In the genomic region with DNA sequence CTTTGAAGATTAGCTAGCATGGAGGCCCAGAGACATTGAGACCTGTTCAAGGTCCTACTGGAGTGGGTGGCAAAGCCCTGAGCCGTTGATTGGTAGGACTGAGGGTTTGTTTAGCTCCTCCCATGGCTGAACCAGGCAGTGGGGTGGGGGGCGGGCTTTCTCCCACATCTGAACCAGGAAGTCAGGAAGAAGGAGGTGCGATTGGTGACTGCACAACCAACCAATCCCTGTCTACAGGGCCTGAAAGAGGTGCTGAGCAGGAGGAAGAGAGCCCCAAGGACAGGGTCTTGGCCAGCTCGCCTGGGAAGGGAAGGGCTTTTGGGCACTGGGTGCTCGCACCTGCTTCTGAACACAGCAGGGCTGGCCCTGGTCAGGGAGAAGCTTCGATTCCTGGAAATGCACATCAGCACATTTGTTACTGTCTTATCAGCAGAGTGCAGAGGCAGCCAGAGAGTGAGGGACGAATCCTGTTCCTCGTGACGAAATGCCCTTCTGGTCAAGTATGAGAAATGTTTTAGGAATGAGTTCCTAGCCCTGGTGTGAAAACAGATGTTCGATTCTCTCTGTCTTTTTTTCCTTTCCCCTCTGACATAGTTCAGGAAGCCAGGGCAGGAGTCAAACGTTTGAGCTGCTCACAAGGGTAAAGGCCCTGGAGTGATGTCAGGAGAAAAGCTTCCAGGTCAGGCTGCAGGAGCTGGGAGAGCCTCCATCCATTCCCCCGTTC, we compare ENCODE assay signal across 11 cellular contexts.
DNase-seq lines count a peak whose midpoint lies in the region; ATAC-seq and TF ChIP-seq lines count a peak whose summit lies in the region.
"Had no signal": no experiment of that assay in that cellular context is flagged by ENCODE, and none has a peak within 500 bp of the region (broad histone marks: within the 10 kb centered on the region; RNA-seq: fewer than 3 reads in every experiment).

No MANE protein-coding gene starts in this region.

- H3K27ac Mint-ChIP-seq in activated naive CD8-positive, alpha-beta T cell treated with anti-CD3 and anti-CD28 coated beads, Interleukin-2, amount 50 U/mL, for 24 hours = no peak overlapping the region
- H3K27ac Mint-ChIP-seq: activated naive CD4-positive, alpha-beta T cell treated with anti-CD3 and anti-CD28 coated beads, Interleukin-2, amount 50 U/mL, for 24 hours; T-helper 2 cell treated with Interferon-gamma antibody and Interleukin-4, amounts not matched to agents 5 μg/mL and 100 μg/mL, for 36 hours had no signal

- H3K4me1 Mint-ChIP-seq in activated naive CD8-positive, alpha-beta T cell treated with anti-CD3 and anti-CD28 coated beads, Interleukin-2, amount 50 U/mL, for 24 hours = no peaks in the 10 kb centered on the region
- H3K4me1 Mint-ChIP-seq: activated naive CD4-positive, alpha-beta T cell treated with anti-CD3 and anti-CD28 coated beads, Interleukin-2, amount 50 U/mL, for 24 hours had no signal

- POLR2A ChIA-PET in BJ (lab: Charles Lee) = interaction anchor here (0.6 kb wide), 1 partner anchor 29 kb away, joined by 3 read pairs; no protein-coding TSS in a partner anchor

- no peaks in the 10 kb centered on the region for H3K36me3 ChIP-seq in BJ (ENCODE audit: control insufficient read depth, insufficient read depth, low read length)
- H3K36me3 ChIP-seq: tibial nerve had no signal

- H3K9me3 Mint-ChIP-seq in activated naive CD8-positive, alpha-beta T cell treated with anti-CD3 and anti-CD28 coated beads, Interleukin-2, amount 50 U/mL, for 24 hours = peaks cover 3% of the 10 kb centered on the region
- H3K9me3 Mint-ChIP-seq: T-helper 2 cell treated with Interferon-gamma antibody and Interleukin-4, amounts not matched to agents 5 μg/mL and 100 μg/mL, for 36 hours had no signal

- CTCF ChIA-PET in BJ (lab: Yijun Ruan, JAX) = interaction anchor here (0.6 to 1.2 kb wide), 3 partner anchors 14 to 302 kb away, joined by 3 to 4 read pairs (median 3); no protein-coding TSS in a partner anchor

- H3K4me3 ChIP-seq in BJ (ENCODE audit: low read depth, low read length) = no peak overlapping the region
- H3K4me3 ChIP-seq: tibial nerve had no signal

- H3K27me3 Mint-ChIP-seq in activated naive CD8-positive, alpha-beta T cell treated with anti-CD3 and anti-CD28 coated beads, Interleukin-2, amount 50 U/mL, for 24 hours = no peaks in the 10 kb centered on the region
- H3K27me3 Mint-ChIP-seq: activated naive CD4-positive, alpha-beta T cell treated with anti-CD3 and anti-CD28 coated beads, Interleukin-2, amount 50 U/mL, for 24 hours had no signal

- H3K27me3 ChIP-seq in BJ (ENCODE audit: control insufficient read depth, insufficient read depth, low read length) = peaks cover 2% of the 10 kb centered on the region; the same call in 1 of the 2 replicates
- H3K27me3 ChIP-seq: tibial nerve had no signal

- H3K4me3 Mint-ChIP-seq in activated naive CD8-positive, alpha-beta T cell treated with anti-CD3 and anti-CD28 coated beads, Interleukin-2, amount 50 U/mL, for 24 hours = no peak overlapping the region
- H3K4me3 Mint-ChIP-seq: activated naive CD4-positive, alpha-beta T cell treated with anti-CD3 and anti-CD28 coated beads, Interleukin-2, amount 50 U/mL, for 24 hours; T-helper 2 cell treated with Interferon-gamma antibody and Interleukin-4, amounts not matched to agents 5 μg/mL and 100 μg/mL, for 36 hours had no signal

- TF ChIP-seq CTCF in BJ (IDR thresholded peaks at IDR 0.05; ENCODE audit: insufficient read depth, low read depth, low read length) = no peak

- no peaks in the 10 kb centered on the region for H3K36me3 Mint-ChIP-seq in activated naive CD8-positive, alpha-beta T cell treated with anti-CD3 and anti-CD28 coated beads, Interleukin-2, amount 50 U/mL, for 24 hours (ENCODE audit: low read depth)
- H3K36me3 Mint-ChIP-seq: activated naive CD4-positive, alpha-beta T cell treated with anti-CD3 and anti-CD28 coated beads, Interleukin-2, amount 50 U/mL, for 24 hours had no signal

- ATAC-seq in activated naive CD8-positive, alpha-beta T cell treated with anti-CD3 and anti-CD28 coated beads, Interleukin-2, amount 50 U/mL, for 24 hours = no peak
- ATAC-seq in GM18517 (IDR thresholded peaks at IDR 0.05; ENCODE audit: unreplicated experiment) = no peak

- peak; percentile 63 for DNase-seq in BJ (ENCODE audit: low read depth)
- peak; percentile 5 for DNase-seq in NCI-H460 (ENCODE audit: extremely low read depth, low read depth)
- peak; percentile 93 to 95 for DNase-seq in erythroblast (lab: John Stamatoyannopoulos, UW)
- peak; percentile 87 for DNase-seq in myocyte (ENCODE audit: low read depth)
- no peak for DNase-seq in activated naive CD8-positive, alpha-beta T cell treated with anti-CD3 and anti-CD28 coated beads, Interleukin-2, amount 50 U/mL, for 24 hours
- DNase-seq in effector CD8-positive, alpha-beta T cell (lab: John Stamatoyannopoulos, UW) = no peak
- DNase-seq in cerebellar nuclear complex (lab: John Stamatoyannopoulos, UW) = no peak

- peak; percentile 59 for TF ChIP-seq POLR2A in erythroblast (IDR thresholded peaks at IDR 0.05; ENCODE audit: low read length)

Comparison
In these comparisons a context has a peak if more than half of its experiments do, and no peak if none do; other contexts are left out.
1. DNase-seq: peak in BJ (single experiment), NCI-H460 (single experiment), erythroblast (2 of 2) and myocyte (single experiment); none in activated naive CD8-positive, alpha-beta T cell treated with anti-CD3 and anti-CD28 coated beads, Interleukin-2, amount 50 U/mL, for 24 hours (single experiment), effector CD8-positive, alpha-beta T cell (single experiment) and cerebellar nuclear complex (0 of 2).